ENCODE assay signal across 24 cellular contexts in genomic region chr4:26113339-26113940, GRCh38.
DNase-seq lines count a peak whose midpoint lies in the region; ATAC-seq, FAIRE-seq and TF ChIP-seq lines count a peak whose summit lies in the region.
"Had no signal": no experiment of that assay in that cellular context is flagged by ENCODE, and none has a peak within 500 bp of the region (broad histone marks: within the 10 kb centered on the region; RNA-seq: fewer than 3 reads in every experiment).

No MANE protein-coding gene starts in this region.

- in situ Hi-C loops in GM12878 (cut with MboI): no loop called here

- H3K9me2 ChIP-seq in HCT116 (ENCODE audit: insufficient read depth): no peaks in the 10 kb centered on the region

- RAD21 ChIA-PET in HCT116 (lab: Charles Lee; ENCODE audit: low non-redundant PET in 1 of 2, low total read pairs in 2 of 2, uncharacterized antibody in 2 of 2, unreplicated experiment in 2 of 2): no interaction called here
- RAD21 ChIA-PET in GM12878 (lab: Charles Lee; ENCODE audit: unreplicated experiment): no interaction called here

- TF ChIP-seq CTCF in HCT116 (IDR thresholded peaks at IDR 0.05 in 2 of 3, conservative IDR thresholded peaks at IDR 0.05 in 1 of 3; ENCODE audit: borderline replicate concordance in 1 of 3, insufficient read depth in 1 of 3, low read depth in 2 of 3, low read length in 2 of 3) (no peak), GM12878 (IDR thresholded peaks at IDR 0.05 in 2 of 3, conservative IDR thresholded peaks at IDR 0.05 in 1 of 3; ENCODE audit: control insufficient read depth in 2 of 3, extremely low read depth in 1 of 3, insufficient read depth in 1 of 3, low read depth in 3 of 3, low read length in 3 of 3) (no peak), esophagus muscularis mucosa (IDR thresholded peaks at IDR 0.05) (no peak)

- no peak overlapping the region for H3K4me2 ChIP-seq in HCT116 (ENCODE audit: low read length)
- H3K4me2 ChIP-seq in GM12878 (ENCODE audit: control insufficient read depth, insufficient read depth): no peak overlapping the region
- H3K4me2 ChIP-seq: BLaER1 had no signal

- no peaks in the 10 kb centered on the region for H4K20me1 ChIP-seq in HCT116 (ENCODE audit: insufficient read depth)
- H4K20me1 ChIP-seq in GM12878 (ENCODE audit: control insufficient read depth, insufficient read depth): no peaks in the 10 kb centered on the region
- H4K20me1 ChIP-seq: BLaER1 had no signal

- no TSS peak for BruUV-seq in HCT116 (replicated peaks; lab: Mats Ljungman, UMichigan)
- no TSS peak for BruUV-seq in GM12878 (replicated peaks; lab: Mats Ljungman, UMichigan)

- no peaks in the 10 kb centered on the region for H3K36me3 ChIP-seq in HCT116 (ENCODE audit: control insufficient read depth in 1 of 2, insufficient read depth in 2 of 2, low read length in 2 of 2)
- H3K36me3 ChIP-seq in GM12878 (ENCODE audit: control insufficient read depth in 2 of 2, insufficient read depth in 2 of 2, low read length in 1 of 2): no peaks in the 10 kb centered on the region
- no peaks in the 10 kb centered on the region for H3K36me3 ChIP-seq in esophagus muscularis mucosa
- H3K36me3 ChIP-seq: BLaER1 had no signal

- POLR2A ChIA-PET in HCT116 (lab: Charles Lee) (no interaction called here), GM12878 (lab: Charles Lee) (no interaction called here)

- H3K9ac ChIP-seq in HCT116 (ENCODE audit: low read length) (no peak overlapping the region), GM12878 (ENCODE audit: control insufficient read depth, insufficient read depth, low read length) (no peak overlapping the region)
- H3K9ac ChIP-seq: BLaER1 had no signal

- H2AFZ ChIP-seq in HCT116 (ENCODE audit: low read depth, low read length, poor library complexity, severe bottlenecking) (no peak overlapping the region), GM12878 (ENCODE audit: control insufficient read depth, low read depth, low read length) (no peak overlapping the region)

- H3K9me3 ChIP-seq in HCT116 (ENCODE audit: control insufficient read depth in 1 of 2, insufficient read depth in 1 of 2, low read depth in 1 of 2, low read length in 2 of 2) (peaks cover 0 to 5% of the 10 kb centered on the region in 2 experiments; a peak in 1 of 4 replicates), GM12878 (replicated peaks; ENCODE audit: control insufficient read depth, insufficient read depth, low read length) (peaks cover 15% of the 10 kb centered on the region), esophagus muscularis mucosa (peaks cover 4 to 16% (median 15%) of the 10 kb centered on the region in 4 donors)

- SMC1A ChIA-PET in GM12878 (lab: Charles Lee; ENCODE audit: uncharacterized antibody, unreplicated experiment): interaction anchor here (0.5 to 1.4 kb wide), 2 partner anchors 9 to 389 kb away, joined by 3 to 4 read pairs; no protein-coding TSS in a partner anchor

- H3K4me1 ChIP-seq in HCT116 (ENCODE audit: control insufficient read depth in 1 of 2, insufficient read depth in 2 of 2, low read length in 2 of 2): no peaks in the 10 kb centered on the region
- no peaks in the 10 kb centered on the region for H3K4me1 ChIP-seq in GM12878 (ENCODE audit: control insufficient read depth, insufficient read depth, low read length)
- no peaks in the 10 kb centered on the region for H3K4me1 ChIP-seq in esophagus muscularis mucosa
- H3K4me1 ChIP-seq: BLaER1, Caco-2 had no signal

- TF ChIP-seq RAD21 in HCT116 (IDR thresholded peaks at IDR 0.05; ENCODE audit: low read depth) (no peak), GM12878 (IDR thresholded peaks at IDR 0.05; ENCODE audit: insufficient read depth, low read depth, low read length) (no peak)

- TF ChIP-seq EP300 in GM12878 (IDR thresholded peaks at IDR 0.05; ENCODE audit: borderline replicate concordance in 1 of 2, control insufficient read depth in 1 of 2, low read depth in 2 of 2, low read length in 2 of 2) (no peak), esophagus muscularis mucosa (IDR thresholded peaks at IDR 0.05) (no peak)

- no peak overlapping the region for H3K27ac ChIP-seq in HCT116 (ENCODE audit: low read depth, low read length)
- no peak overlapping the region for H3K27ac ChIP-seq in GM12878 (ENCODE audit: control insufficient read depth, insufficient read depth)
- H3K27ac ChIP-seq in esophagus muscularis mucosa (replicated peaks in 1 of 4): no peak overlapping the region
- H3K27ac ChIP-seq: 22Rv1, BLaER1, C4-2B had no signal

- intact Hi-C loops in HCT116 (cut with micrococcal nuclease): no loop called here
- intact Hi-C loops in GM12878 (cut with micrococcal nuclease; ENCODE audit: unreplicated experiment): no loop called here
- intact Hi-C loops in esophagus muscularis mucosa (cut with DNase I): no loop called here

- DNase-seq in DMS53 (lab: John Stamatoyannopoulos, UW) (peak; percentile 37), DMS53 treated with DMSO at 0.1 percent for 48 hours (lab: John Stamatoyannopoulos, UW; ENCODE audit: unreplicated experiment) (no peak), HCT116 (ENCODE audit: low read depth, low spot score) (no peak), GM12878 (ENCODE audit: low read depth, low spot score) (no peak), esophagus muscularis mucosa (ENCODE audit: extremely low spot score) (peak; percentile 34), activated gamma-delta T cell treated with Interleukin-2 at 50 U/mL for 16 hours (no peak), erythroblast (lab: John Stamatoyannopoulos, UW) (no peak), DMS153 treated with DMSO at 0.1 percent for 48 hours (lab: John Stamatoyannopoulos, UW; ENCODE audit: unreplicated experiment) (no peak)
- DNase-seq: Caco-2; CD4-positive, CD25-positive, alpha-beta regulatory T cell; CD8-positive, alpha-beta T cell; DMS 273 treated with DMSO at 0.1 percent for 48 hours; DMS79; EL; GF-D8; GOT3; H7; HCEC 1CT; HFFc6 had no signal

- H3K4me3 ChIP-seq in HCT116 (replicated peaks in 1 of 2; ENCODE audit: low read depth in 1 of 2, low read length in 2 of 2) (no peak overlapping the region), GM12878 (no peak overlapping the region), esophagus muscularis mucosa (no peak overlapping the region)
- H3K4me3 ChIP-seq: BLaER1 had no signal

- CTCF ChIA-PET in HCT116 (lab: Charles Lee) (no interaction called here), GM12878 (lab: Yijun Ruan, JAX) (no interaction called here)

- H3K27me3 ChIP-seq in HCT116 (ENCODE audit: insufficient read depth, low read length) (no peaks in the 10 kb centered on the region), GM12878 (replicated peaks in 1 of 2; ENCODE audit: control insufficient read depth in 2 of 2, insufficient read depth in 2 of 2, low read length in 1 of 2) (no peaks in the 10 kb centered on the region), esophagus muscularis mucosa (peaks cover 0 to 5% (median 0%) of the 10 kb centered on the region in 4 donors)
- H3K27me3 ChIP-seq: BLaER1 had no signal

- no peak for FAIRE-seq in GM12878 (lab: Jason Lieb, UNC)
- FAIRE-seq: A204.1, D721Med had no signal

- H3K79me2 ChIP-seq in HCT116 (ENCODE audit: insufficient read depth, low read length) (no peaks in the 10 kb centered on the region), GM12878 (ENCODE audit: control insufficient read depth, insufficient read depth, low read length) (no peaks in the 10 kb centered on the region)

- ATAC-seq in HCT116 (no peak), GM12878 (no peak)
- ATAC-seq: CD8-positive, alpha-beta T cell had no signal

- WGBS in GM12878 (ENCODE audit: insufficient coverage, insufficient replicate concordance, low lambda C conversion rate, missing lambda C conversion rate): 16% methylated on average over 4 of the region's 4 CpGs
- 81% methylated on average over 4 of the region's 4 CpGs for WGBS in esophagus muscularis mucosa

- TF ChIP-seq POLR2A in HCT116 (IDR thresholded peaks at IDR 0.05; ENCODE audit: borderline replicate concordance, extremely low read depth, insufficient read depth, insufficient read length): no peak
- no peak for TF ChIP-seq POLR2A in GM12878 (IDR thresholded peaks at IDR 0.05; ENCODE audit: low read depth, low read length)
- TF ChIP-seq POLR2A in esophagus muscularis mucosa (IDR thresholded peaks at IDR 0.05; ENCODE audit: low read depth): no peak
- no peak for TF ChIP-seq POLR2A in erythroblast (IDR thresholded peaks at IDR 0.05; ENCODE audit: low read length)

TF ChIP-seq in HCT116, 20 proteins besides CTCF, POLR2A, EP300 and RAD21:
- TF ChIP-seq EZH2phosphoT487 (IDR thresholded peaks at IDR 0.05; ENCODE audit: borderline replicate concordance) (no peak), SRF (IDR thresholded peaks at IDR 0.05; ENCODE audit: low read depth) (no peak), ELF1 (IDR thresholded peaks at IDR 0.05; ENCODE audit: borderline replicate concordance, low read depth) (no peak), ZNF274 (IDR thresholded peaks at IDR 0.05; ENCODE audit: low read depth, low read length) (peak; percentile 86), EZH2 (IDR thresholded peaks at IDR 0.05) (no peak), TCF7L2 (IDR thresholded peaks at IDR 0.05; ENCODE audit: borderline replicate concordance, extremely low read depth, insufficient read depth, insufficient read length) (no peak)
- TF ChIP-seq, protein P1, sequence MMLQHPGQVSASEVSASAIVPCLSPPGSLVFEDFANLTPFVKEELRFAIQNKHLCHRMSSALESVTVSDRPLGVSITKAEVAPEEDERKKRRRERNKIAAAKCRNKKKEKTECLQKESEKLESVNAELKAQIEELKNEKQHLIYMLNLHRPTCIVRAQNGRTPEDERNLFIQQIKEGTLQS (IDR thresholded peaks at IDR 0.05): no peak

TF ChIP-seq in GM12878, 131 proteins besides CTCF, POLR2A, EP300 and RAD21 (continues in another document):
- TF ChIP-seq CBX5 (IDR thresholded peaks at IDR 0.05; ENCODE audit: low read depth) (peak; percentile 82), JUND (IDR thresholded peaks at IDR 0.05; ENCODE audit: low read depth, low read length) (no peak), ZNF274 (IDR thresholded peaks at IDR 0.05; ENCODE audit: insufficient read depth, insufficient read length) (peak; percentile 64), PAX8 (IDR thresholded peaks at IDR 0.05) (no peak), STAT3 (IDR thresholded peaks at IDR 0.05; ENCODE audit: low read depth, low read length) (no peak), ETV6 (conservative IDR thresholded peaks at IDR 0.05 in 1 of 2, IDR thresholded peaks at IDR 0.05 in 1 of 2; ENCODE audit: borderline replicate concordance in 1 of 2, low read depth in 1 of 2) (no peak), USF2 (IDR thresholded peaks at IDR 0.05; ENCODE audit: borderline replicate concordance, low read depth, low read length) (no peak)

Comparison
In these comparisons a context has a peak if more than half of its experiments do, and no peak if none do; other contexts are left out.
1. DNase-seq: peak in DMS53 (single experiment) and esophagus muscularis mucosa (single experiment); none in DMS53 treated with DMSO at 0.1 percent for 48 hours (single experiment), HCT116 (single experiment), GM12878 (single experiment), activated gamma-delta T cell treated with Interleukin-2 at 50 U/mL for 16 hours (single experiment), erythroblast (0 of 2) and DMS153 treated with DMSO at 0.1 percent for 48 hours (single experiment).